ENCODE assay signal across 1 cellular context in the genomic region with DNA sequence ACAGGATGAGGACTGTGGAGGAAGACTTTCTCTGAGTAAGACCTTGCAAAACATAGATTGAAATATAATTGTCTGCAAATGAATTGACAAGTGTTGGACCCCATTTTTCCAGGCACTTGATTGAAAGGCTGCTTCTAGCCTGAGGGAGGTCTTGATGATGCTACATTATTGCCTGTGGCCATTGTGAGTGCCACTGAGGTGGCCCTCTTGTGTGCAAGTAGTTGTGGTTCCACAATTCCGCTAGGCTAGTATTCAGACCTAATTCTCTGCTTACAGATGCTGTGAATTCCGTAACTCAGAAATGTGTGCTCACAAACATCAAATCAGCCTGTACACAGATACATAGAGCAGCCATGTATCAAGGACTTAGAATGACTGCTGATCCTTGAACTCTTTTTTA.
TF ChIP-seq lines count a peak whose summit lies in the region.

No MANE protein-coding gene starts in this region.

TF ChIP-seq in HepG2, 621 proteins besides CTCF, POLR2A, EP300 and RAD21 (continued from another document):
- TF ChIP-seq POLR2AphosphoS5 (IDR thresholded peaks at IDR 0.05; ENCODE audit: low read depth, low read length) (0 out of 2 replicates have a peak, but pooled peaks have one; percentile 14), DRAP1 (CRISPR knock-in tag; IDR thresholded peaks at IDR 0.05) (no peak), HNF4G (IDR thresholded peaks at IDR 0.05; ENCODE audit: borderline replicate concordance, low read depth, low read length) (no peak), HNF4G (CRISPR knock-in tag; IDR thresholded peaks at IDR 0.05; ENCODE audit: borderline replicate concordance, low read depth) (no peak)
